In genomic region chr3:184223946-184224345, GRCh38 we compare ENCODE assay signal across 11 cellular contexts. TPM values are rescaled to one million over a fixed set of nuclear protein-coding genes. Genes with fewer than 3 reads are reported as not detected.
"Had no signal": no experiment of that assay in that cellular context is flagged by ENCODE, and none has a peak within 500 bp of the region (broad histone marks: within the 10 kb centered on the region; RNA-seq: fewer than 3 reads in every experiment).

No MANE protein-coding gene starts in this region.

- DNase-seq: GM23248, GOT3, H7, H9, HCEC 1CT, HFFc6 had no signal

- H3K4me1 ChIP-seq: HAP-1 had no signal

- H3K9me3 ChIP-seq: HAP-1 had no signal

- FAIRE-seq: H1, H54 had no signal

- H3K4me3 ChIP-seq: GM23248, GM23338, HAP-1 had no signal

- H3K27ac ChIP-seq: GM23248 had no signal

- H3K36me3 ChIP-seq: HAP-1 had no signal

RNA-seq across cellular contexts. Expression of gene VWA5B2, which starts 5.4 kb away (rescaled TPM):
- total RNA-seq: GM23248, H4, H7, HFFc6 had no signal
